In genomic region chr7:30027915-30028748, GRCh38 we compare ENCODE assay signal across 1 cellular context.
A peak's percentile ranks its signal among the peaks of the same experiment; 100 is the strongest.
TF ChIP-seq lines count a peak whose summit lies in the region.

Gene PLEKHA8, plus strand, starts transcription at chr7:30028412. Its CDS starts 351 bp downstream, at chr7:30028763.

TF ChIP-seq in HepG2, 621 proteins besides CTCF, POLR2A, EP300 and RAD21 (continued from another document and continues in another):
- TF ChIP-seq, protein P1, sequence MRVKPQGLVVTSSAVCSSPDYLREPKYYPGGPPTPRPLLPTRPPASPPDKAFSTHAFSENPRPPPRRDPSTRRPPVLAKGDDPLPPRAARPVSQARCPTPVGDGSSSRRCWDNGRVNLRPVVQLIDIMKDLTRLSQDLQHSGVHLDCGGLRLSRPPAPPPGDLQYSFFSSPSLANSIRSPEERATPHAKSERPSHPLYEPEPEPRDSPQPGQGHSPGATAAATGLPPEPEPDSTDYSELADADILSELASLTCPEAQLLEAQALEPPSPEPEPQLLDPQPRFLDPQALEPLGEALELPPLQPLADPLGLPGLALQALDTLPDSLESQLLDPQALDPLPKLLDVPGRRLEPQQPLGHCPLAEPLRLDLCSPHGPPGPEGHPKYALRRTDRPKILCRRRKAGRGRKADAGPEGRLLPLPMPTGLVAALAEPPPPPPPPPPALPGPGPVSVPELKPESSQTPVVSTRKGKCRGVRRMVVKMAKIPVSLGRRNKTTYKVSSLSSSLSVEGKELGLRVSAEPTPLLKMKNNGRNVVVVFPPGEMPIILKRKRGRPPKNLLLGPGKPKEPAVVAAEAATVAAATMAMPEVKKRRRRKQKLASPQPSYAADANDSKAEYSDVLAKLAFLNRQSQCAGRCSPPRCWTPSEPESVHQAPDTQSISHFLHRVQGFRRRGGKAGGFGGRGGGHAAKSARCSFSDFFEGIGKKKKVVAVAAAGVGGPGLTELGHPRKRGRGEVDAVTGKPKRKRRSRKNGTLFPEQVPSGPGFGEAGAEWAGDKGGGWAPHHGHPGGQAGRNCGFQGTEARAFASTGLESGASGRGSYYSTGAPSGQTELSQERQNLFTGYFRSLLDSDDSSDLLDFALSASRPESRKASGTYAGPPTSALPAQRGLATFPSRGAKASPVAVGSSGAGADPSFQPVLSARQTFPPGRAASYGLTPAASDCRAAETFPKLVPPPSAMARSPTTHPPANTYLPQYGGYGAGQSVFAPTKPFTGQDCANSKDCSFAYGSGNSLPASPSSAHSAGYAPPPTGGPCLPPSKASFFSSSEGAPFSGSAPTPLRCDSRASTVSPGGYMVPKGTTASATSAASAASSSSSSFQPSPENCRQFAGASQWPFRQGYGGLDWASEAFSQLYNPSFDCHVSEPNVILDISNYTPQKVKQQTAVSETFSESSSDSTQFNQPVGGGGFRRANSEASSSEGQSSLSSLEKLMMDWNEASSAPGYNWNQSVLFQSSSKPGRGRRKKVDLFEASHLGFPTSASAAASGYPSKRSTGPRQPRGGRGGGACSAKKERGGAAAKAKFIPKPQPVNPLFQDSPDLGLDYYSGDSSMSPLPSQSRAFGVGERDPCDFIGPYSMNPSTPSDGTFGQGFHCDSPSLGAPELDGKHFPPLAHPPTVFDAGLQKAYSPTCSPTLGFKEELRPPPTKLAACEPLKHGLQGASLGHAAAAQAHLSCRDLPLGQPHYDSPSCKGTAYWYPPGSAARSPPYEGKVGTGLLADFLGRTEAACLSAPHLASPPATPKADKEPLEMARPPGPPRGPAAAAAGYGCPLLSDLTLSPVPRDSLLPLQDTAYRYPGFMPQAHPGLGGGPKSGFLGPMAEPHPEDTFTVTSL (CRISPR knock-in tag; IDR thresholded peaks at IDR 0.05; ENCODE audit: borderline replicate concordance) = peak; percentile 42; the same call in 1 of the 2 replicates
- TF ChIP-seq KDM3A (CRISPR knock-in tag; IDR thresholded peaks at IDR 0.05; ENCODE audit: low read depth) = peak; percentile 42; the same call in 1 of the 2 replicates
- TF ChIP-seq ERF (CRISPR knock-in tag; IDR thresholded peaks at IDR 0.05) = no peak; the same call in none of the 2 replicates
- no peak for TF ChIP-seq SOX13 (IDR thresholded peaks at IDR 0.05)
- peak in 1 of 2 experiments; percentile 50; a peak in 1 of 4 replicates for TF ChIP-seq SOX13 (CRISPR knock-in tag; conservative IDR thresholded peaks at IDR 0.05 in 1 of 2, IDR thresholded peaks at IDR 0.05 in 1 of 2)
- TF ChIP-seq ZNF18 (CRISPR knock-in tag; IDR thresholded peaks at IDR 0.05; ENCODE audit: insufficient replicate concordance) = peak; percentile 45
- peak; percentile 87 for TF ChIP-seq ZNF761 (CRISPR knock-in tag; conservative IDR thresholded peaks at IDR 0.05)
- peak; percentile 88 for TF ChIP-seq ZNF263 (CRISPR knock-in tag; IDR thresholded peaks at IDR 0.05)
- 0 out of 2 replicates have a peak, but pooled peaks have one; percentile 44 for TF ChIP-seq GMEB2 (CRISPR knock-in tag; IDR thresholded peaks at IDR 0.05; ENCODE audit: low read depth)
- TF ChIP-seq MAFK (conservative IDR thresholded peaks at IDR 0.05 in 1 of 2, IDR thresholded peaks at IDR 0.05 in 1 of 2; ENCODE audit: low read length in 2 of 2) = no peak
- TF ChIP-seq ZNF432 (CRISPR knock-in tag; IDR thresholded peaks at IDR 0.05; ENCODE audit: borderline replicate concordance) = no peak
- no peak for TF ChIP-seq THAP7 (CRISPR knock-in tag; IDR thresholded peaks at IDR 0.05)
- no peak for TF ChIP-seq ZNF850 (CRISPR knock-in tag; conservative IDR thresholded peaks at IDR 0.05)
- no peak for TF ChIP-seq ZFP37 (CRISPR knock-in tag; IDR thresholded peaks at IDR 0.05; ENCODE audit: borderline replicate concordance)
- 0 out of 2 replicates have a peak, but pooled peaks have one; percentile 15 for TF ChIP-seq ARID2 (CRISPR knock-in tag; IDR thresholded peaks at IDR 0.05; ENCODE audit: borderline replicate concordance)
- peak; percentile 48; the same call in 1 of the 2 replicates for TF ChIP-seq ZNF205 (CRISPR knock-in tag; IDR thresholded peaks at IDR 0.05)
- no peak for TF ChIP-seq ZNF138 (CRISPR knock-in tag; IDR thresholded peaks at IDR 0.05; ENCODE audit: low read depth)
- no peak for TF ChIP-seq NBN (conservative IDR thresholded peaks at IDR 0.05)
- TF ChIP-seq, protein P2, sequence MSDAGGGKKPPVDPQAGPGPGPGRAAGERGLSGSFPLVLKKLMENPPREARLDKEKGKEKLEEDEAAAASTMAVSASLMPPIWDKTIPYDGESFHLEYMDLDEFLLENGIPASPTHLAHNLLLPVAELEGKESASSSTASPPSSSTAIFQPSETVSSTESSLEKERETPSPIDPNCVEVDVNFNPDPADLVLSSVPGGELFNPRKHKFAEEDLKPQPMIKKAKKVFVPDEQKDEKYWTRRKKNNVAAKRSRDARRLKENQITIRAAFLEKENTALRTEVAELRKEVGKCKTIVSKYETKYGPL (CRISPR knock-in tag; IDR thresholded peaks at IDR 0.05) = no peak
- TF ChIP-seq E2F5 (CRISPR knock-in tag; conservative IDR thresholded peaks at IDR 0.05) = no peak
- peak; percentile 71; the same call in 1 of the 2 replicates for TF ChIP-seq TFE3 (CRISPR knock-in tag; IDR thresholded peaks at IDR 0.05)
- TF ChIP-seq NR1H2 (CRISPR knock-in tag; IDR thresholded peaks at IDR 0.05; ENCODE audit: borderline replicate concordance, low read depth) = no peak
- TF ChIP-seq SRSF1 (optimal IDR thresholded peaks at IDR 0.05; ENCODE audit: low read depth, low read length) = no peak
- TF ChIP-seq ETS1 (CRISPR knock-in tag; IDR thresholded peaks at IDR 0.05) = no peak
- no peak for TF ChIP-seq NCOA5 (CRISPR knock-in tag; IDR thresholded peaks at IDR 0.05)
- peak; percentile 47; the same call in 1 of the 2 replicates for TF ChIP-seq HDAC2 (CRISPR knock-in tag; IDR thresholded peaks at IDR 0.05)
- TF ChIP-seq ZNF383 (CRISPR knock-in tag; IDR thresholded peaks at IDR 0.05; ENCODE audit: borderline replicate concordance) = peak; percentile 45; the same call in 1 of the 2 replicates
- peak; percentile 64 for TF ChIP-seq MED1 (CRISPR knock-in tag; IDR thresholded peaks at IDR 0.05)
- peak; percentile 50; the same call in 1 of the 2 replicates for TF ChIP-seq ZSCAN21 (CRISPR knock-in tag; IDR thresholded peaks at IDR 0.05; ENCODE audit: borderline replicate concordance)
- no peak for TF ChIP-seq ZFP41 (CRISPR knock-in tag; IDR thresholded peaks at IDR 0.05; ENCODE audit: borderline replicate concordance)
- TF ChIP-seq, protein P3, sequence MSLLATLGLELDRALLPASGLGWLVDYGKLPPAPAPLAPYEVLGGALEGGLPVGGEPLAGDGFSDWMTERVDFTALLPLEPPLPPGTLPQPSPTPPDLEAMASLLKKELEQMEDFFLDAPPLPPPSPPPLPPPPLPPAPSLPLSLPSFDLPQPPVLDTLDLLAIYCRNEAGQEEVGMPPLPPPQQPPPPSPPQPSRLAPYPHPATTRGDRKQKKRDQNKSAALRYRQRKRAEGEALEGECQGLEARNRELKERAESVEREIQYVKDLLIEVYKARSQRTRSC (CRISPR knock-in tag; IDR thresholded peaks at IDR 0.05; ENCODE audit: low read depth) = no peak
- TF ChIP-seq CEBPB (IDR thresholded peaks at IDR 0.05; ENCODE audit: borderline replicate concordance, low read depth, low read length) = no peak
- TF ChIP-seq GPN1 (CRISPR knock-in tag; IDR thresholded peaks at IDR 0.05; ENCODE audit: borderline replicate concordance) = no peak
- TF ChIP-seq PITX1 (CRISPR knock-in tag; IDR thresholded peaks at IDR 0.05) = peak; percentile 21; the same call in 1 of the 2 replicates
- no peak for TF ChIP-seq JUND (CRISPR knock-in tag; IDR thresholded peaks at IDR 0.05)
- TF ChIP-seq ZNF367 (CRISPR knock-in tag; IDR thresholded peaks at IDR 0.05; ENCODE audit: borderline replicate concordance) = no peak; the same call in 1 of the 2 replicates
- TF ChIP-seq ZNF788 (CRISPR knock-in tag; IDR thresholded peaks at IDR 0.05; ENCODE audit: borderline replicate concordance) = peak; percentile 78; the same call in 1 of the 2 replicates
- no peak for TF ChIP-seq PAWR (CRISPR knock-in tag; IDR thresholded peaks at IDR 0.05; ENCODE audit: borderline replicate concordance)
- no peak; the same call in 1 of the 2 replicates for TF ChIP-seq ZNF770 (CRISPR knock-in tag; IDR thresholded peaks at IDR 0.05)
- no peak for TF ChIP-seq ZZZ3 (CRISPR knock-in tag; IDR thresholded peaks at IDR 0.05; ENCODE audit: borderline replicate concordance)
- TF ChIP-seq SRY (CRISPR knock-in tag; IDR thresholded peaks at IDR 0.05) = 0 out of 2 replicates have a peak, but pooled peaks have one; percentile 44
- TF ChIP-seq ZNF44 (CRISPR knock-in tag; IDR thresholded peaks at IDR 0.05) = no peak
- TF ChIP-seq CBX5 (CRISPR knock-in tag; IDR thresholded peaks at IDR 0.05; ENCODE audit: borderline replicate concordance) = no peak
- no peak for TF ChIP-seq MEIS2 (CRISPR knock-in tag; IDR thresholded peaks at IDR 0.05)
- TF ChIP-seq HDAC6 (IDR thresholded peaks at IDR 0.05; ENCODE audit: low read depth, low read length) = no peak
- TF ChIP-seq ZNF670 (CRISPR knock-in tag; IDR thresholded peaks at IDR 0.05; ENCODE audit: borderline replicate concordance) = peak; percentile 66; the same call in 1 of the 2 replicates
